ENCODE assay signal across 8 cellular contexts in the genomic region with DNA sequence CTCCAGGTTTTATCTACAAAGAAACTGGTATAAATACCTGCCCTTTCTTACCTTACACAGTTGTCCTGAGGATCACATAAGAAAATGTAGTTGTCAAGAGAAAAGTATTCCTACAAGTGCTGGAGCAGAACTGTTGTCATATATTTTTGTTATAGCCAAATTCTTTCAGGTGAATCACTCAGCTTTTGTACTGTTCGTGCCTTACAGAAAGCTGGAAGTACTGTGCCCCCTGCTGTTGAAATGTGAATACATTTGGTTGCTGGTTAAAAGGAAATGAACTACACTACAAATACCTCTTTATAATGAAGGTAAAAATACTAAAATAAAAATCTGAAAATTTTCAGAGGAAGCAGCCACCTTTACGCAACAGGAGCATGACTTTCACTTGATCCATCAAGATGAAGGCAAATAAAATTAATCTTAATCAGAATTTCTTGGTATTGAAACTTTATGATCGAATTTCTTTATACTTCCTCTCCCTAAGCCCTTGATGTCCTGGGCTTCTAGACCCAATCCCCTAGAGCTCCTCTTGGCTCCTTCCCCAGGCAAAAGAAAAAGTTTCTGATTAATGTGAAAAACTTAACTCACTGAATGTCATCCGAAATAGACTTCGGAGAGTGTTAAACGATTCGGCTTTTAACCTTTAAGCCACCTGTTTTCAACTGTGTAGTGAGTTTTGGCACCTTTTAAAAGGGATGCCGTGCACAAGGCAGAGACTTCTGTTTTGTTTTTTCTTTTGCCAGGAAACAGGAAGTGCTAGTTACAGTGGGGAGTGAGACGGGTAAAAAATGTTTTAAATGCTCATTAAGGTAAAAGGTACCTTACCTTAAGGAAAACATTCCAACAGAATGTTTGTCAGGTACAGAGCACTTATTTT. TPM values are rescaled to one million over a fixed set of nuclear protein-coding genes. Genes with fewer than 3 reads are reported as not detected.
DNase-seq lines count a peak whose midpoint lies in the region; ATAC-seq and TF ChIP-seq lines count a peak whose summit lies in the region.

No MANE protein-coding gene starts in this region.

- peak overlapping the region in 2 of 3 donors; percentile 52 to 81 for H3K27ac Mint-ChIP-seq in IgD-negative memory B cell
- H3K27ac Mint-ChIP-seq in T-cell: peak overlapping the region; percentile 95
- peak overlapping the region; percentile 67 for H3K27ac Mint-ChIP-seq in dendritic cell treated with granulocyte-macrophage colony-stimulating factor and Interleukin-4, amounts not matched to agents 40 ng/mL and 50 ng/mL, for 4 days
- peak overlapping the region; percentile 89 to 97 (median 94) for H3K27ac Mint-ChIP-seq in naive thymus-derived CD8-positive, alpha-beta T cell

- H3K27me3 ChIP-seq in heart left ventricle: no peaks in the 10 kb centered on the region

- peak overlapping the region in 1 of 12 donors; percentile 21 for H3K27ac ChIP-seq in heart left ventricle

- peak; percentile 28 to 61 (median 45) for TF ChIP-seq CTCF in heart left ventricle (IDR thresholded peaks at IDR 0.05)

- peaks cover 2% of the 10 kb centered on the region for H3K36me3 Mint-ChIP-seq in IgD-negative memory B cell
- peaks cover 10% of the 10 kb centered on the region for H3K36me3 Mint-ChIP-seq in T-cell
- H3K36me3 Mint-ChIP-seq in dendritic cell treated with granulocyte-macrophage colony-stimulating factor and Interleukin-4, amounts not matched to agents 40 ng/mL and 50 ng/mL, for 4 days (ENCODE audit: low read depth): peaks cover 24% of the 10 kb centered on the region
- no peaks in the 10 kb centered on the region for H3K36me3 Mint-ChIP-seq in naive thymus-derived CD8-positive, alpha-beta T cell

- H3K4me1 Mint-ChIP-seq in IgD-negative memory B cell: peaks cover 10 to 30% (median 17%) of the 10 kb centered on the region in 3 donors
- peaks cover 22 to 32% (median 23%) of the 10 kb centered on the region in 3 donors for H3K4me1 Mint-ChIP-seq in T-cell
- peaks cover 22% of the 10 kb centered on the region for H3K4me1 Mint-ChIP-seq in dendritic cell treated with granulocyte-macrophage colony-stimulating factor and Interleukin-4, amounts not matched to agents 40 ng/mL and 50 ng/mL, for 4 days (ENCODE audit: low read depth)
- H3K4me1 Mint-ChIP-seq in naive thymus-derived CD8-positive, alpha-beta T cell: peaks cover 10 to 36% (median 25%) of the 10 kb centered on the region in 4 donors

- no peaks in the 10 kb centered on the region for H3K36me3 ChIP-seq in heart left ventricle

- no peak overlapping the region for H3K4me3 ChIP-seq in heart left ventricle

- H3K4me3 Mint-ChIP-seq in IgD-negative memory B cell (peak overlapping the region; percentile 35 to 75 (median 56)), T-cell (peak overlapping the region; percentile 60 to 72 (median 64))
- H3K4me3 Mint-ChIP-seq in dendritic cell treated with granulocyte-macrophage colony-stimulating factor and Interleukin-4, amounts not matched to agents 40 ng/mL and 50 ng/mL, for 4 days: no peak overlapping the region
- H3K4me3 Mint-ChIP-seq in naive thymus-derived CD8-positive, alpha-beta T cell: peak overlapping the region; percentile 76 to 90 (median 84)

- H3K4me1 ChIP-seq in heart left ventricle: peaks cover 0 to 13% (median 4%) of the 10 kb centered on the region in 12 donors

- H3K9me3 Mint-ChIP-seq in IgD-negative memory B cell (no peaks in the 10 kb centered on the region), T-cell (no peaks in the 10 kb centered on the region)
- no peaks in the 10 kb centered on the region for H3K9me3 Mint-ChIP-seq in dendritic cell treated with granulocyte-macrophage colony-stimulating factor and Interleukin-4, amounts not matched to agents 40 ng/mL and 50 ng/mL, for 4 days
- no peaks in the 10 kb centered on the region for H3K9me3 Mint-ChIP-seq in naive thymus-derived CD8-positive, alpha-beta T cell

- H3K9me3 ChIP-seq in heart left ventricle: no peaks in the 10 kb centered on the region

- DNase-seq in heart left ventricle (no peak), left ventricle myocardium superior (no peak), T-cell (peak in 26 of 34 experiments; percentile 7 to 60 (median 37)), epidermal melanocyte (ENCODE audit: insufficient read length, low spot score) (no peak)
- DNase-seq in naive thymus-derived CD8-positive, alpha-beta T cell: peak in 9 of 10 donors; percentile 12 to 78 (median 60)

- ATAC-seq in heart left ventricle: no peak
- no peak for ATAC-seq in left ventricle myocardium superior
- peak; percentile 88 for ATAC-seq in GM21529 (IDR thresholded peaks at IDR 0.05; ENCODE audit: unreplicated experiment)
- ATAC-seq in T-cell (replicated peaks in 1 of 4): peak; percentile 81 to 90 (median 86)
- ATAC-seq in naive thymus-derived CD8-positive, alpha-beta T cell: peak; percentile 84 to 87

- 30 to 48% (median 39%) methylated on average over 9 of the region's 9 CpGs for WGBS in heart left ventricle, 4 donors

- intact Hi-C loops in heart left ventricle (cut with DNase I): loop anchor here in 6 of 10 donors (2.0 to 10.0 kb wide), 3 partner anchors 93 to 95 kb away; a partner anchor contains a TSS
- intact Hi-C loops in left ventricle myocardium superior (cut with micrococcal nuclease): no loop called here
- intact Hi-C loops in dendritic cell treated with granulocyte-macrophage colony-stimulating factor and Interleukin-4, amounts not matched to agents 40 ng/mL and 50 ng/mL, for 4 days (cut with micrococcal nuclease): loop anchor here (1.0 kb wide), 2 partner anchors 16 to 96 kb away; no protein-coding TSS in a partner anchor

- no peak for TF ChIP-seq POLR2A in heart left ventricle (IDR thresholded peaks at IDR 0.05)

- H3K27me3 Mint-ChIP-seq in IgD-negative memory B cell (no peaks in the 10 kb centered on the region), T-cell (no peaks in the 10 kb centered on the region)
- H3K27me3 Mint-ChIP-seq in dendritic cell treated with granulocyte-macrophage colony-stimulating factor and Interleukin-4, amounts not matched to agents 40 ng/mL and 50 ng/mL, for 4 days: no peaks in the 10 kb centered on the region
- no peaks in the 10 kb centered on the region for H3K27me3 Mint-ChIP-seq in naive thymus-derived CD8-positive, alpha-beta T cell

- CTCF ChIA-PET in T-cell (lab: Charles Lee): interaction anchor here (0.6 to 2.9 kb wide), 12 partner anchors 10 to 139 kb away, joined by 3 to 65 read pairs (median 4); a partner anchor contains a TSS

- POLR2A ChIA-PET in T-cell (lab: Charles Lee): no interaction called here
- POLR2A ChIA-PET in naive thymus-derived CD8-positive, alpha-beta T cell (lab: Charles Lee): interaction anchor here (0.6 to 2.4 kb wide), 9 partner anchors 12 to 220 kb away, joined by 3 to 20 read pairs (median 4); a partner anchor contains a TSS

RNA-seq across cellular contexts. Expression of a gene that starts 12.5 kb away (rescaled TPM):
- 1 to 10 TPM; 3.9 to 9.8 (median 6.6) TPM for total RNA-seq in heart left ventricle
- polyA plus RNA-seq in heart left ventricle: 1 to 10 TPM; 1.1 to 6.6 TPM
- 6.0 TPM for total RNA-seq in left ventricle myocardium superior
- polyA plus RNA-seq in IgD-negative memory B cell: 5.3 TPM
- total RNA-seq in T-cell: 10 to 100 TPM in 4 of 5 donors, 1 to 10 TPM in 1; 6.5 to 15.8 (median 12.4) TPM
- 10 to 100 TPM; 23.3 to 24.0 TPM for total RNA-seq in naive thymus-derived CD8-positive, alpha-beta T cell
- polyA plus RNA-seq in naive thymus-derived CD8-positive, alpha-beta T cell: 1 to 10 TPM; 6.0 to 6.6 (median 6.5) TPM

RNA-seq across cellular contexts. Expression of a gene that starts 12.5 kb away (rescaled TPM):
- total RNA-seq in heart left ventricle: 10 to 100 TPM in 2 of 9 donors, 1 to 10 TPM in 7; 3.5 to 13.6 (median 6.2) TPM
- polyA plus RNA-seq in heart left ventricle: 10 to 100 TPM in 1 of 2 donors, 1 to 10 TPM in 1; 4.5 to 10.5 TPM
- 4.3 TPM for total RNA-seq in left ventricle myocardium superior
- 76.7 TPM for polyA plus RNA-seq in IgD-negative memory B cell
- 1 to 10 TPM; 4.1 to 8.8 (median 7.3) TPM for total RNA-seq in T-cell
- total RNA-seq in naive thymus-derived CD8-positive, alpha-beta T cell: 10 to 100 TPM; 11.5 to 11.9 TPM
- 10 to 100 TPM; 24.4 to 36.0 (median 33.5) TPM for polyA plus RNA-seq in naive thymus-derived CD8-positive, alpha-beta T cell

RNA-seq across cellular contexts. Expression of a gene that starts 24.4 kb away (rescaled TPM):
- not detected for total RNA-seq in heart left ventricle
- not detected for polyA plus RNA-seq in heart left ventricle
- not detected for total RNA-seq in left ventricle myocardium superior
- polyA plus RNA-seq in IgD-negative memory B cell: 0.90 TPM
- total RNA-seq in T-cell: under 1 TPM in 4 of 5 donors, not detected in 1; 0.13 to 0.48 (median 0.26) TPM
- total RNA-seq in naive thymus-derived CD8-positive, alpha-beta T cell: under 1 TPM; 0.49 to 0.69 TPM
- under 1 TPM in 1 of 3 donors, not detected in 2; 0.28 TPM for polyA plus RNA-seq in naive thymus-derived CD8-positive, alpha-beta T cell

Comparison
In these comparisons a context has a peak if more than half of its experiments do, and no peak if none do; other contexts are left out.
1. ATAC-seq: peak in GM21529 (single experiment), T-cell (4 of 4) and naive thymus-derived CD8-positive, alpha-beta T cell (2 of 2); none in heart left ventricle (0 of 4) and left ventricle myocardium superior (single experiment).
2. DNase-seq: peak in T-cell (26 of 34) and naive thymus-derived CD8-positive, alpha-beta T cell (9 of 10); none in heart left ventricle (0 of 5), left ventricle myocardium superior (single experiment) and epidermal melanocyte (single experiment).
3. Peak in every context shown above with its lines, with median percentiles within 50 percentile points of each other: H3K27ac Mint-ChIP-seq.